ENCODE assay signal across 16 cellular contexts in genomic region chr7:141363748-141364147, GRCh38.
"Had no signal": no experiment of that assay in that cellular context is flagged by ENCODE, and none has a peak within 500 bp of the region (broad histone marks: within the 10 kb centered on the region; RNA-seq: fewer than 3 reads in every experiment).

No MANE protein-coding gene starts in this region.

- H3K36me3 ChIP-seq: breast epithelium, neutrophil, pancreas had no signal

- H3K27me3 ChIP-seq: breast epithelium, neutrophil, pancreas had no signal

- H3K4me3 ChIP-seq: breast epithelium, coronary artery, pancreas had no signal

- H3K27ac ChIP-seq: breast epithelium, coronary artery, neutrophil, pancreas had no signal

- ATAC-seq: left lobe of liver; pancreas; sciatic nerve; stimulated activated naive CD8-positive, alpha-beta T cell treated with anti-CD3 and anti-CD28 coated beads, Interleukin-15, Interleukin-2, amounts not matched to agents 100 U/mL and 50 U/mL, for 24 hours; T-helper 17 cell had no signal

- DNase-seq: activated CD4-positive, alpha-beta memory T cell treated with anti-CD3 and anti-CD28 coated beads for 36 hours; activated CD4-positive, alpha-beta T cell treated with anti-CD3 and anti-CD28 coated beads for 48 hours; activated naive CD4-positive, alpha-beta T cell treated with Interleukin-2 at 50 U/mL for 16 hours; activated naive CD8-positive, alpha-beta T cell treated with anti-CD3 and anti-CD28 coated beads for 36 hours; activated T-cell treated with anti-CD3 and anti-CD28 coated beads, Interleukin-2, amount 50 U/mL, for 48 hours; kidney; midbrain; pancreas; stimulated activated CD4-positive, alpha-beta T cell treated with anti-CD3 and anti-CD28 coated beads, Interleukin-4, amount 100 ng/mL, for 24 hours; stimulated activated naive CD8-positive, alpha-beta T cell treated with anti-CD3 and anti-CD28 coated beads, Interleukin-15, Interleukin-2, amounts not matched to agents 100 U/mL and 50 U/mL, for 24 hours; T-helper 17 cell had no signal

- H3K4me1 ChIP-seq: breast epithelium, pancreas had no signal

- FAIRE-seq: kidney, pancreas had no signal

- H3K9me3 ChIP-seq: breast epithelium, neutrophil, pancreas had no signal
